ENCODE assay signal across 21 cellular contexts in genomic region chr2:125041846-125042245, GRCh38.
DNase-seq lines count a peak whose midpoint lies in the region; FAIRE-seq and TF ChIP-seq lines count a peak whose summit lies in the region.
"Had no signal": no experiment of that assay in that cellular context is flagged by ENCODE, and none has a peak within 500 bp of the region (broad histone marks: within the 10 kb centered on the region; RNA-seq: fewer than 3 reads in every experiment).

No MANE protein-coding gene starts in this region.

- no peak for FAIRE-seq in bronchial epithelial cell (lab: Jason Lieb, UNC)
- FAIRE-seq: GM12892, GM19239, H1 had no signal

- POLR2A ChIA-PET in MCF 10A (lab: Yijun Ruan, JAX): interaction anchor here (1.1 kb wide), 1 partner anchor 127 kb away, joined by 4 read pairs; no protein-coding TSS in a partner anchor

- 14% methylated on average over 2 of the region's 2 CpGs for WGBS in mammary epithelial cell (ENCODE audit: low coverage, missing lambda C conversion rate)

- no peaks in the 10 kb centered on the region for H3K4me1 ChIP-seq in mammary epithelial cell (ENCODE audit: insufficient read depth, low read length)
- no peaks in the 10 kb centered on the region for H3K4me1 ChIP-seq in Karpas-422 (ENCODE audit: low read length)
- H3K4me1 ChIP-seq: BLaER1, Caco-2 had no signal

- H3K4me2 ChIP-seq in mammary epithelial cell (ENCODE audit: insufficient read depth, low read depth, low read length) (no peak overlapping the region), Karpas-422 (ENCODE audit: low read depth, low read length, poor library complexity, severe bottlenecking) (no peak overlapping the region)
- H3K4me2 ChIP-seq: BLaER1 had no signal

- no peaks in the 10 kb centered on the region for H4K20me1 ChIP-seq in mammary epithelial cell (ENCODE audit: insufficient read depth, low read length)
- no peaks in the 10 kb centered on the region for H4K20me1 ChIP-seq in Karpas-422 (ENCODE audit: insufficient read depth, low read depth, low read length)
- H4K20me1 ChIP-seq: BLaER1 had no signal

- H3K9me3 Mint-ChIP-seq in MCF 10A (ENCODE audit: unreplicated experiment): no peaks in the 10 kb centered on the region
- H3K9me3 Mint-ChIP-seq: CD8-positive, alpha-beta T cell had no signal

- CTCF ChIA-PET in MCF 10A (lab: Yijun Ruan, JAX) (no interaction called here), mammary epithelial cell (lab: Charles Lee; ENCODE audit: low non-redundant PET) (no interaction called here)

- H3K4me1 Mint-ChIP-seq in MCF 10A (ENCODE audit: insufficient read depth, unreplicated experiment): peaks cover 11% of the 10 kb centered on the region
- H3K4me1 Mint-ChIP-seq: B cell; CD4-positive, CD25-positive, alpha-beta regulatory T cell had no signal

- in situ Hi-C loops in mammary epithelial cell (cut with MboI; ENCODE audit: low sequenced_read_pairs in 2 of 2): no loop called here

- H3K36me3 Mint-ChIP-seq in MCF 10A (ENCODE audit: insufficient read depth, unreplicated experiment): no peaks in the 10 kb centered on the region
- H3K36me3 Mint-ChIP-seq: CD4-positive, CD25-positive, alpha-beta regulatory T cell; CD8-positive, alpha-beta T cell had no signal

- H3K27ac Mint-ChIP-seq in MCF 10A (ENCODE audit: low read depth, unreplicated experiment): no peak overlapping the region
- H3K27ac Mint-ChIP-seq: B cell; CD8-positive, alpha-beta T cell had no signal

- H3K4me3 ChIP-seq in mammary epithelial cell (replicated peaks in 1 of 3; ENCODE audit: insufficient read depth in 1 of 3, low read depth in 2 of 3, low read length in 3 of 3) (no peak overlapping the region), bronchial epithelial cell (ENCODE audit: low read depth, low read length) (no peak overlapping the region), fibroblast of villous mesenchyme (ENCODE audit: low read depth, low read length) (no peak overlapping the region), Karpas-422 (ENCODE audit: low read length) (no peak overlapping the region)
- H3K4me3 ChIP-seq: BLaER1, GM23248 had no signal

- H3K27ac ChIP-seq in mammary epithelial cell (ENCODE audit: insufficient read depth, low read depth, low read length) (no peak overlapping the region), Karpas-422 (ENCODE audit: low read length) (no peak overlapping the region)
- H3K27ac ChIP-seq: 22Rv1, BLaER1, C4-2B, GM23248 had no signal

- H2AFZ ChIP-seq in mammary epithelial cell (ENCODE audit: low read depth, low read length) (no peak overlapping the region), Karpas-422 (ENCODE audit: low read length) (no peak overlapping the region)
- H2AFZ ChIP-seq: GM23248 had no signal

- peaks cover 18% of the 10 kb centered on the region for H3K9me3 ChIP-seq in mammary epithelial cell (replicated peaks; ENCODE audit: insufficient read depth, low read length)
- no peaks in the 10 kb centered on the region for H3K9me3 ChIP-seq in Karpas-422 (ENCODE audit: low read length)
- H3K9me3 ChIP-seq: Caco-2 had no signal

- intact Hi-C loops in MCF 10A (cut with micrococcal nuclease) (loop anchor here (1.0 kb wide), 1 partner anchor 61 kb away; no protein-coding TSS in a partner anchor), mammary epithelial cell (cut with micrococcal nuclease) (no loop called here)

- dilution Hi-C loops in mammary epithelial cell (cut with HindIII; ENCODE audit: low sequenced_read_pairs): no loop called here

- no peak overlapping the region for H3K4me3 Mint-ChIP-seq in MCF 10A (ENCODE audit: unreplicated experiment)
- H3K4me3 Mint-ChIP-seq: B cell; CD4-positive, CD25-positive, alpha-beta regulatory T cell; CD8-positive, alpha-beta T cell had no signal

- peak; percentile 70 for DNase-seq in MCF 10A (ENCODE audit: unreplicated experiment)
- no peak for DNase-seq in mammary epithelial cell
- peak; percentile 1 for DNase-seq in bronchial epithelial cell (ENCODE audit: low read depth)
- DNase-seq in fibroblast of villous mesenchyme (ENCODE audit: low read depth): peak; percentile 0
- DNase-seq in Karpas-422: no peak
- DNase-seq in activated CD4-positive, alpha-beta T cell treated with anti-CD3 and anti-CD28 coated beads for 1 hour: no peak
- DNase-seq: Caco-2; CD4-positive, CD25-positive, alpha-beta regulatory T cell; CD8-positive, alpha-beta T cell; DMS153; DND-41; GM23248; H7; HCEC 1CT had no signal

- no peak overlapping the region for H3K9ac ChIP-seq in mammary epithelial cell (ENCODE audit: insufficient read depth, low read length)
- no peak overlapping the region for H3K9ac ChIP-seq in Karpas-422 (ENCODE audit: low read length)
- H3K9ac ChIP-seq: BLaER1, GM23248 had no signal

- H3K36me3 ChIP-seq in mammary epithelial cell (ENCODE audit: insufficient read depth, low read length) (no peaks in the 10 kb centered on the region), bronchial epithelial cell (ENCODE audit: control insufficient read depth, insufficient read depth, low read length) (no peaks in the 10 kb centered on the region), Karpas-422 (ENCODE audit: insufficient read depth, low read length) (no peaks in the 10 kb centered on the region)
- H3K36me3 ChIP-seq: BLaER1 had no signal

- peaks cover 19% of the 10 kb centered on the region for H3K27me3 Mint-ChIP-seq in MCF 10A (ENCODE audit: insufficient read depth, unreplicated experiment)
- H3K27me3 Mint-ChIP-seq: B cell; CD4-positive, CD25-positive, alpha-beta regulatory T cell had no signal

- H3K79me2 ChIP-seq in mammary epithelial cell (ENCODE audit: insufficient read depth, low read length) (no peaks in the 10 kb centered on the region), Karpas-422 (ENCODE audit: low read length) (no peaks in the 10 kb centered on the region)

- no peak for TF ChIP-seq CTCF in MCF 10A (IDR thresholded peaks at IDR 0.05; ENCODE audit: unreplicated experiment)
- TF ChIP-seq CTCF in mammary epithelial cell (conservative IDR thresholded peaks at IDR 0.05 in 1 of 2, IDR thresholded peaks at IDR 0.05 in 1 of 2; ENCODE audit: extremely low read depth in 1 of 2, insufficient read depth in 1 of 2, low read depth in 1 of 2, low read length in 2 of 2): no peak
- TF ChIP-seq CTCF in bronchial epithelial cell (IDR thresholded peaks at IDR 0.05; ENCODE audit: insufficient read depth, low read length, severe bottlenecking): no peak
- TF ChIP-seq CTCF in fibroblast of villous mesenchyme (IDR thresholded peaks at IDR 0.05; ENCODE audit: insufficient read depth, low read depth, low read length): no peak

- BruUV-seq in MCF 10A (replicated peaks; lab: Mats Ljungman, UMichigan): no TSS peak
- no TSS peak for BruUV-seq in mammary epithelial cell (replicated peaks; lab: Mats Ljungman, UMichigan)

- H3K27me3 ChIP-seq in mammary epithelial cell (ENCODE audit: insufficient read depth, low read length) (no peaks in the 10 kb centered on the region), bronchial epithelial cell (ENCODE audit: control insufficient read depth, insufficient read depth, low read length) (no peaks in the 10 kb centered on the region), Karpas-422 (ENCODE audit: low read length) (no peaks in the 10 kb centered on the region)
- H3K27me3 ChIP-seq: BLaER1 had no signal

- H3K9me2 ChIP-seq in Karpas-422 (replicated peaks; ENCODE audit: insufficient read depth, low read length): no peaks in the 10 kb centered on the region

Comparison
In these comparisons a context has a peak if more than half of its experiments do, and no peak if none do; other contexts are left out.
1. DNase-seq: peak in MCF 10A (single experiment), bronchial epithelial cell (single experiment) and fibroblast of villous mesenchyme (single experiment); none in mammary epithelial cell (single experiment), Karpas-422 (single experiment) and activated CD4-positive, alpha-beta T cell treated with anti-CD3 and anti-CD28 coated beads for 1 hour (single experiment).